Comparison of ENCODE assay signal across 19 cellular contexts in genomic region chr11:22177186-22177585, GRCh38. TPM values are rescaled to one million over a fixed set of nuclear protein-coding genes. Genes with fewer than 3 reads are reported as not detected.
DNase-seq lines count a peak whose midpoint lies in the region; ATAC-seq and TF ChIP-seq lines count a peak whose summit lies in the region.
"Had no signal": no experiment of that assay in that cellular context is flagged by ENCODE, and none has a peak within 500 bp of the region (broad histone marks: within the 10 kb centered on the region; RNA-seq: fewer than 3 reads in every experiment).

No MANE protein-coding gene starts in this region.

- H3K4me1 ChIP-seq in Caco-2, result no peaks in the 10 kb centered on the region
- H3K4me1 ChIP-seq in SJCRH30, result no peaks in the 10 kb centered on the region
- no peaks in the 10 kb centered on the region for H3K4me1 ChIP-seq in heart left ventricle

- H3K9me3 Mint-ChIP-seq in Caco-2 (ENCODE audit: unreplicated experiment), result no peaks in the 10 kb centered on the region
- no peaks in the 10 kb centered on the region for H3K9me3 Mint-ChIP-seq in neural crest cell
- H3K9me3 Mint-ChIP-seq: activated naive CD8-positive, alpha-beta T cell treated with anti-CD3 and anti-CD28 coated beads, Interleukin-2, amount 10 ng/mL, durations not matched to agents 7 days and 5 days; activated T-helper 1 cell treated with anti-CD3 and anti-CD28 coated beads, Interleukin-12 subunit alpha, Interleukin-12 subunit beta, Interleukin-2, Interleukin-4 antibody, amounts not matched to agents 30 ng/mL and 10 ng/mL and 1 ng/mL, durations not matched to agents 14 hours and 24 hours and 36 hours had no signal

- no TSS peak for BruUV-seq in Caco-2 (replicated peaks; lab: Mats Ljungman, UMichigan)

- H3K27ac Mint-ChIP-seq in Caco-2 (ENCODE audit: unreplicated experiment) (no peak overlapping the region), neural crest cell (ENCODE audit: unreplicated experiment) (no peak overlapping the region)
- H3K27ac Mint-ChIP-seq: activated naive CD8-positive, alpha-beta T cell treated with anti-CD3 and anti-CD28 coated beads, Interleukin-2, amount 10 ng/mL, durations not matched to agents 7 days and 5 days; activated T-helper 1 cell treated with anti-CD3 and anti-CD28 coated beads, Interleukin-12 subunit alpha, Interleukin-12 subunit beta, Interleukin-2, Interleukin-4 antibody, amounts not matched to agents 30 ng/mL and 10 ng/mL and 1 ng/mL, durations not matched to agents 14 hours and 24 hours and 36 hours; natural killer cell had no signal

- no peaks in the 10 kb centered on the region for H3K36me3 Mint-ChIP-seq in Caco-2 (ENCODE audit: insufficient read depth, unreplicated experiment)
- H3K36me3 Mint-ChIP-seq in neural crest cell (ENCODE audit: low read depth), result no peaks in the 10 kb centered on the region
- H3K36me3 Mint-ChIP-seq: activated naive CD8-positive, alpha-beta T cell treated with anti-CD3 and anti-CD28 coated beads, Interleukin-2, amount 10 ng/mL, durations not matched to agents 7 days and 5 days; natural killer cell had no signal

- POLR2A ChIA-PET in Caco-2 (lab: Charles Lee), result no interaction called here

- H3K4me3 ChIP-seq in Caco-2 (ENCODE audit: low read depth, low read length), result no peak overlapping the region
- no peak overlapping the region for H3K4me3 ChIP-seq in SJCRH30
- no peak overlapping the region for H3K4me3 ChIP-seq in heart left ventricle

- H3K27ac ChIP-seq in SJCRH30 (no peak overlapping the region), heart left ventricle (no peak overlapping the region)

- CTCF ChIA-PET in Caco-2 (lab: Charles Lee), result no interaction called here

- H3K9me3 ChIP-seq in Caco-2, result no peaks in the 10 kb centered on the region
- H3K9me3 ChIP-seq in SJCRH30 (replicated peaks), result no peaks in the 10 kb centered on the region
- H3K9me3 ChIP-seq in heart left ventricle, result no peaks in the 10 kb centered on the region

- H3K4me1 Mint-ChIP-seq in Caco-2 (ENCODE audit: low read depth, unreplicated experiment) (no peaks in the 10 kb centered on the region), neural crest cell (no peaks in the 10 kb centered on the region)
- H3K4me1 Mint-ChIP-seq: activated naive CD8-positive, alpha-beta T cell treated with anti-CD3 and anti-CD28 coated beads, Interleukin-2, amount 10 ng/mL, durations not matched to agents 7 days and 5 days; natural killer cell had no signal

- DNase-seq in Caco-2, result no peak
- DNase-seq in SJCRH30, result peak; percentile 11 to 15
- no peak for DNase-seq in neural crest cell (ENCODE audit: low read depth, low spot score)
- no peak for DNase-seq in heart left ventricle
- no peak for DNase-seq in kidney tubule cell (ENCODE audit: low spot score)
- DNase-seq: activated CD4-positive, alpha-beta T cell treated with anti-CD3 and anti-CD28 coated beads for 4 hours; activated naive CD8-positive, alpha-beta T cell treated with anti-CD3 and anti-CD28 coated beads, Interleukin-2, amount 10 ng/mL, durations not matched to agents 7 days and 5 days; effector CD4-positive, alpha-beta T cell; EL; Kasumi-1; left colon; natural killer cell; NCI-H1092 treated with DMSO at 0.1 percent for 48 hours; NCI-H2081; NCI-H524 had no signal

- peaks cover 3% of the 10 kb centered on the region for H3K27me3 Mint-ChIP-seq in Caco-2 (ENCODE audit: insufficient read depth, unreplicated experiment)
- no peaks in the 10 kb centered on the region for H3K27me3 Mint-ChIP-seq in neural crest cell (ENCODE audit: low read depth)
- H3K27me3 Mint-ChIP-seq: activated naive CD8-positive, alpha-beta T cell treated with anti-CD3 and anti-CD28 coated beads, Interleukin-2, amount 10 ng/mL, durations not matched to agents 7 days and 5 days had no signal

- no peak for TF ChIP-seq POLR2A in heart left ventricle (IDR thresholded peaks at IDR 0.05)

- WGBS in heart left ventricle, 4 donors, result 66 to 72% (median 70%) methylated on average over 4 of the region's 4 CpGs

- H3K36me3 ChIP-seq in Caco-2 (ENCODE audit: control insufficient read depth, insufficient read depth, low read length) (no peaks in the 10 kb centered on the region), SJCRH30 (no peaks in the 10 kb centered on the region), heart left ventricle (no peaks in the 10 kb centered on the region)

- intact Hi-C loops in Caco-2 (cut with micrococcal nuclease; ENCODE audit: unreplicated experiment), result no loop called here
- intact Hi-C loops in heart left ventricle (cut with DNase I), result loop anchor here in 1 of 10 donors (5.0 kb wide), 1 partner anchor 60 kb away; no protein-coding TSS in a partner anchor

- TF ChIP-seq CTCF in Caco-2 (IDR thresholded peaks at IDR 0.05; ENCODE audit: insufficient read depth in 1 of 2, low read depth in 1 of 2, low read length in 1 of 2, severe bottlenecking in 1 of 2, unreplicated experiment in 1 of 2) (peak; percentile 10), neural crest cell (conservative IDR thresholded peaks at IDR 0.05) (peak; percentile 15), heart left ventricle (IDR thresholded peaks at IDR 0.05) (peak in 2 of 12 donors; percentile 6 to 22)

- peak; percentile 47 for ATAC-seq in GM18519 (IDR thresholded peaks at IDR 0.05; ENCODE audit: low FRiP score, unreplicated experiment)
- ATAC-seq in HG02588 (IDR thresholded peaks at IDR 0.05; ENCODE audit: unreplicated experiment), result no peak
- no peak for ATAC-seq in heart left ventricle
- ATAC-seq: left colon, natural killer cell had no signal

- no peaks in the 10 kb centered on the region for H3K27me3 ChIP-seq in Caco-2 (replicated peaks; ENCODE audit: control insufficient read depth, insufficient read depth, low read length)
- H3K27me3 ChIP-seq in SJCRH30, result no peaks in the 10 kb centered on the region
- no peaks in the 10 kb centered on the region for H3K27me3 ChIP-seq in heart left ventricle

- H3K4me3 Mint-ChIP-seq in Caco-2 (ENCODE audit: unreplicated experiment), result no peak overlapping the region
- no peak overlapping the region for H3K4me3 Mint-ChIP-seq in neural crest cell
- H3K4me3 Mint-ChIP-seq: activated naive CD8-positive, alpha-beta T cell treated with anti-CD3 and anti-CD28 coated beads, Interleukin-2, amount 10 ng/mL, durations not matched to agents 7 days and 5 days; activated T-helper 1 cell treated with anti-CD3 and anti-CD28 coated beads, Interleukin-12 subunit alpha, Interleukin-12 subunit beta, Interleukin-2, Interleukin-4 antibody, amounts not matched to agents 30 ng/mL and 10 ng/mL and 1 ng/mL, durations not matched to agents 14 hours and 24 hours and 36 hours; natural killer cell had no signal

RNA-seq across cellular contexts. Expression of gene ANO5, which starts 15.7 kb away (rescaled TPM):
- total RNA-seq in Caco-2 (2022), result not detected in 2 replicates
- total RNA-seq in SJCRH30 (2014; rRNA removed; shearing (Covaris generic)), result 1.3 and 1.6 TPM in 2 replicates
- 3.4 and 3.5 TPM in 2 replicates for total RNA-seq in neural crest cell
- total RNA-seq in heart left ventricle, result 10 to 100 TPM; 42.1 to 86.8 (median 61.1) TPM
- polyA plus RNA-seq in heart left ventricle, result 10 to 100 TPM in 1 of 2 donors, 1 to 10 TPM in 1; 9.6 to 13.9 TPM
- total RNA-seq: activated T-helper 1 cell treated with anti-CD3 and anti-CD28 coated beads, Interleukin-12 subunit alpha, Interleukin-12 subunit beta, Interleukin-2, Interleukin-4 antibody, amounts not matched to agents 30 ng/mL and 10 ng/mL and 1 ng/mL, durations not matched to agents 14 hours and 24 hours and 36 hours; RPMI7951 had no signal

Comparison
In these comparisons a context has a peak if more than half of its experiments do, and no peak if none do; other contexts are left out.
1. DNase-seq: peak in SJCRH30 (2 of 2); none in Caco-2 (0 of 2), neural crest cell (single experiment), heart left ventricle (0 of 5) and kidney tubule cell (single experiment).